25 cellular contexts compared by ENCODE assay signal in the genomic region with DNA sequence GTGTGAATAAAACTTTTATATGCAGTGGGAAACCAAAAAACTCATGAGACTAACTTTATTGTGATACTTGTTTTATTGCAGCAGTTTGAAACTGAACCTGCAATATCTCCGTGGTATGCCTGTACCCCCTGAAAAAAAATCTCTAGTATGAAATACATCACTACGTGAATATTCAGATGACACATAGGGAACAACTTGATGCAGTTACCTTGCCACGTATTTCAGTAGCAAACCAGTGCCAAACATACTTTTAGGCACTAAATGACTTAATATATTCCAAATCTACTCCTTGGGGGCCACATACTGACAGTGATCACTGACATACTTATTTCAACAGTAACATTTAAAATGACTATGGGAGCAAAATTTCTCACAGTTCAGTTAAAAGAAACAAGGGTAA. TPM values are rescaled to one million over a fixed set of nuclear protein-coding genes. Genes with fewer than 3 reads are reported as not detected.
"Had no signal": no experiment of that assay in that cellular context is flagged by ENCODE, and none has a peak within 500 bp of the region (broad histone marks: within the 10 kb centered on the region; RNA-seq: fewer than 3 reads in every experiment).

No MANE protein-coding gene starts in this region.

- H3K27ac Mint-ChIP-seq: activated T-helper 1 cell treated with anti-CD3 and anti-CD28 coated beads, Interleukin-12 subunit alpha, Interleukin-12 subunit beta, Interleukin-2, Interleukin-4 antibody, amounts not matched to agents 30 ng/mL and 10 ng/mL and 1 ng/mL, durations not matched to agents 14 hours and 24 hours and 36 hours had no signal

- H3K9me3 ChIP-seq: adrenal gland, breast epithelium, gastrocnemius medialis, left ventricle myocardium inferior, ovary, psoas muscle, SK-N-SH, suprapubic skin, transverse colon, uterus had no signal

- H3K27me3 ChIP-seq: adrenal gland, breast epithelium, gastrocnemius medialis, heart left ventricle, ovary, suprapubic skin, transverse colon, uterus had no signal

- H3K36me3 ChIP-seq: ovary, uterus had no signal

- H3K27me3 Mint-ChIP-seq: activated CD4-positive, alpha-beta T cell treated with anti-CD3 and anti-CD28 coated beads, Interleukin-2, amount 10 ng/mL, durations not matched to agents 24 days and 14 days; stimulated activated naive CD8-positive, alpha-beta T cell treated with anti-CD3 and anti-CD28 coated beads, Interleukin-15, amount 100 ng/mL, for 72 hours had no signal

- H3K4me3 ChIP-seq: adrenal gland, breast epithelium, gastrocnemius medialis, heart left ventricle, left ventricle myocardium inferior, ovary, psoas muscle, suprapubic skin, transverse colon, uterus had no signal

- H3K9me3 Mint-ChIP-seq: activated CD4-positive, alpha-beta T cell treated with anti-CD3 and anti-CD28 coated beads, Interleukin-2, amount 10 ng/mL, durations not matched to agents 24 days and 14 days; activated T-helper 1 cell treated with anti-CD3 and anti-CD28 coated beads, Interleukin-12 subunit alpha, Interleukin-12 subunit beta, Interleukin-2, Interleukin-4 antibody, amounts not matched to agents 30 ng/mL and 10 ng/mL and 1 ng/mL, durations not matched to agents 14 hours and 24 hours and 36 hours; stimulated activated naive CD8-positive, alpha-beta T cell treated with anti-CD3 and anti-CD28 coated beads, Interleukin-15, amount 100 ng/mL, for 72 hours had no signal

- DNase-seq: activated CD4-positive, alpha-beta T cell treated with anti-CD3 and anti-CD28 coated beads, Interleukin-2, amount 10 ng/mL, durations not matched to agents 24 days and 14 days; activated CD4-positive, CD25-positive, alpha-beta regulatory T cell; adrenal gland; cerebellar nuclear complex; cortex of kidney; gastrocnemius medialis; heart left ventricle; kidney glomerular epithelial cell; left ventricle myocardium inferior; mammary epithelial cell; ovary; psoas muscle; right cardiac atrium; SK-N-SH; stimulated activated CD4-positive, alpha-beta T cell treated with anti-CD3 and anti-CD28 coated beads, Interleukin-2, amount 100 ng/mL, for 24 hours; stimulated activated naive CD8-positive, alpha-beta T cell treated with anti-CD3 and anti-CD28 coated beads, Interleukin-15, amount 100 ng/mL, for 72 hours; T-helper 9 cell; transverse colon; uterus had no signal

- H3K27ac ChIP-seq: adrenal gland, breast epithelium, gastrocnemius medialis, heart left ventricle, left ventricle myocardium inferior, ovary, psoas muscle, suprapubic skin, transverse colon, uterus had no signal

- H3K4me1 ChIP-seq: breast epithelium, gastrocnemius medialis, psoas muscle, suprapubic skin, transverse colon, uterus had no signal

- H3K4me3 Mint-ChIP-seq: activated CD4-positive, alpha-beta T cell treated with anti-CD3 and anti-CD28 coated beads, Interleukin-2, amount 10 ng/mL, durations not matched to agents 24 days and 14 days; activated T-helper 1 cell treated with anti-CD3 and anti-CD28 coated beads, Interleukin-12 subunit alpha, Interleukin-12 subunit beta, Interleukin-2, Interleukin-4 antibody, amounts not matched to agents 30 ng/mL and 10 ng/mL and 1 ng/mL, durations not matched to agents 14 hours and 24 hours and 36 hours; stimulated activated naive CD8-positive, alpha-beta T cell treated with anti-CD3 and anti-CD28 coated beads, Interleukin-15, amount 100 ng/mL, for 72 hours had no signal

- ATAC-seq: esophagus mucosa, gastrocnemius medialis, heart left ventricle, psoas muscle, right cardiac atrium had no signal

RNA-seq across cellular contexts. Expression of a gene that starts 55.5 kb away (rescaled TPM):
- total RNA-seq: activated CD4-positive, alpha-beta T cell treated with anti-CD3 and anti-CD28 coated beads, Interleukin-2, amount 10 ng/mL, durations not matched to agents 24 days and 14 days; activated T-helper 1 cell treated with anti-CD3 and anti-CD28 coated beads, Interleukin-12 subunit alpha, Interleukin-12 subunit beta, Interleukin-2, Interleukin-4 antibody, amounts not matched to agents 30 ng/mL and 10 ng/mL and 1 ng/mL, durations not matched to agents 14 hours and 24 hours and 36 hours; astrocyte; esophagus mucosa; gastrocnemius medialis; left ventricle myocardium inferior; mammary epithelial cell; skeletal muscle tissue had no signal
- polyA plus RNA-seq: mammary epithelial cell, SK-N-SH had no signal
